26 cellular contexts compared by ENCODE assay signal in the genomic region with DNA sequence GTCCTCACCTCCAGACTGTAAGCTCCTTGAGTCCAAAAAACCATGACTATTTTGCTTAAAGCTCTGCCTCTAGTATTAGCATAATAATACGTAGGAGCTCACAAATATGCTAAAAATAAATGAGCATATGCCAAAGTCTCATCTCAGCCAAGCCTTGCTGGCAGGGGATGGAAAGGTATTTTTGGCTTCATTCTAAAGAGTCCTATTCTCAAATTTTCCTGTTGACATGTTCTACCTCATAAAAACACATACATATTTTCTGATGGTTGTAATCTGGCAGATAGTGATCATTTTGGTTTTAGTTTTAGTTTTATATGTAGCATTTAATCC. TPM values are rescaled to one million over a fixed set of nuclear protein-coding genes. Genes with fewer than 3 reads are reported as not detected.
"Had no signal": no experiment of that assay in that cellular context is flagged by ENCODE, and none has a peak within 500 bp of the region (broad histone marks: within the 10 kb centered on the region; RNA-seq: fewer than 3 reads in every experiment).

No MANE protein-coding gene starts in this region.

- DNase-seq: colonic mucosa; cortex of kidney; effector CD8-positive, alpha-beta T cell; effector memory CD8-positive, alpha-beta T cell; endodermal cell; erythroblast; esophagus squamous epithelium; foreskin fibroblast; foreskin melanocyte; gastrocnemius medialis; glutamatergic neuron; head of caudate nucleus; heart right ventricle; hippocampal formation; immature natural killer cell; islet precursor cell; kidney; kidney glomerular epithelial cell; left lung; lower lobe of right lung; mesenchymal stem cell; mucosa of descending colon; naive B cell had no signal

- H3K36me3 ChIP-seq: colonic mucosa, esophagus squamous epithelium, gastrocnemius medialis, heart right ventricle, left lung, lower lobe of right lung had no signal

- ATAC-seq: effector memory CD8-positive, alpha-beta T cell; esophagus mucosa; gastrocnemius medialis; left lung; lower lobe of right lung; mucosa of descending colon had no signal

- H3K27me3 ChIP-seq: colonic mucosa, gastrocnemius medialis, heart right ventricle, left lung had no signal

- H3K27ac ChIP-seq: colonic mucosa, epithelial cell of prostate, esophagus squamous epithelium, gastrocnemius medialis, left lung, lower lobe of right lung had no signal

- H3K4me3 ChIP-seq: colonic mucosa, esophagus squamous epithelium, gastrocnemius medialis, heart right ventricle, left lung, lower lobe of right lung, mucosa of descending colon had no signal

- H3K9me3 ChIP-seq: colonic mucosa, esophagus squamous epithelium, gastrocnemius medialis, mucosa of descending colon had no signal

- FAIRE-seq: endometrium, kidney had no signal

- H3K4me1 ChIP-seq: colonic mucosa, esophagus squamous epithelium, gastrocnemius medialis had no signal

RNA-seq across cellular contexts. Expression of a gene that starts 55.6 kb away (rescaled TPM):
- polyA plus RNA-seq: immature natural killer cell had no signal
